Comparison of ENCODE assay signal across 10 cellular contexts in genomic region chr11:12091957-12092558, GRCh38. TPM values are rescaled to one million over a fixed set of nuclear protein-coding genes. Genes with fewer than 3 reads are reported as not detected.
DNase-seq lines count a peak whose midpoint lies in the region; TF ChIP-seq lines count a peak whose summit lies in the region.
"Had no signal": no experiment of that assay in that cellular context is flagged by ENCODE, and none has a peak within 500 bp of the region (broad histone marks: within the 10 kb centered on the region; RNA-seq: fewer than 3 reads in every experiment).

No MANE protein-coding gene starts in this region.

- no peak for TF ChIP-seq CTCF in Loucy (conservative IDR thresholded peaks at IDR 0.05; ENCODE audit: low read length)
- peak; percentile 73 for TF ChIP-seq CTCF in chondrocyte (IDR thresholded peaks at IDR 0.05)

- peak overlapping the region in 5 of 8 donors; percentile 3 to 92 (median 8) for H3K27ac Mint-ChIP-seq in CD8-positive, alpha-beta memory T cell
- H3K27ac Mint-ChIP-seq in chondrocyte (ENCODE audit: unreplicated experiment): peak overlapping the region; percentile 83

- no peaks in the 10 kb centered on the region for H3K9me3 ChIP-seq in CD8-positive, alpha-beta memory T cell (ENCODE audit: low read length)
- no peaks in the 10 kb centered on the region for H3K9me3 ChIP-seq in Loucy (ENCODE audit: insufficient read depth, low read depth, low read length)
- no peaks in the 10 kb centered on the region for H3K9me3 ChIP-seq in muscle layer of duodenum (ENCODE audit: control insufficient read depth in 1 of 2, low read length in 2 of 2)
- H3K9me3 ChIP-seq in effector memory CD4-positive, alpha-beta T cell (ENCODE audit: control insufficient read depth, low read length): no peaks in the 10 kb centered on the region

- no peaks in the 10 kb centered on the region for H3K9me2 ChIP-seq in Loucy (replicated peaks; ENCODE audit: low read depth, low read length)

- H3K4me1 Mint-ChIP-seq in CD8-positive, alpha-beta memory T cell: peaks cover 47 to 53% (median 49%) of the 10 kb centered on the region in 3 donors
- peaks cover 59% of the 10 kb centered on the region for H3K4me1 Mint-ChIP-seq in chondrocyte (ENCODE audit: low read depth)

- H3K9ac ChIP-seq in Loucy (ENCODE audit: low read depth, low read length, poor library complexity, severe bottlenecking): no peak overlapping the region

- H3K36me3 ChIP-seq in CD8-positive, alpha-beta memory T cell (ENCODE audit: insufficient read depth, low read length): no peaks in the 10 kb centered on the region
- no peaks in the 10 kb centered on the region for H3K36me3 ChIP-seq in Loucy (ENCODE audit: insufficient read depth, low read length)
- H3K36me3 ChIP-seq in muscle layer of duodenum (ENCODE audit: control insufficient read depth in 1 of 2, insufficient read depth in 2 of 2, low read length in 2 of 2): no peaks in the 10 kb centered on the region
- H3K36me3 ChIP-seq in effector memory CD4-positive, alpha-beta T cell (ENCODE audit: control insufficient read depth, insufficient read depth, low read length): no peaks in the 10 kb centered on the region

- POLR2A ChIA-PET in CD8-positive, alpha-beta memory T cell (lab: Charles Lee): no interaction called here

- no peaks in the 10 kb centered on the region for H3K9me3 Mint-ChIP-seq in CD8-positive, alpha-beta memory T cell
- no peaks in the 10 kb centered on the region for H3K9me3 Mint-ChIP-seq in chondrocyte (ENCODE audit: low read depth)
- H3K9me3 Mint-ChIP-seq: activated T-cell treated with anti-CD3 and anti-CD28 coated beads, Interleukin-2, amount 50 U/mL, for 4 hours; T-cell had no signal

- H3K79me2 ChIP-seq in Loucy (ENCODE audit: insufficient read depth, low read length): no peaks in the 10 kb centered on the region

- H3K4me3 Mint-ChIP-seq in CD8-positive, alpha-beta memory T cell: peak overlapping the region in 1 of 7 donors; percentile 25
- no peak overlapping the region for H3K4me3 Mint-ChIP-seq in chondrocyte (ENCODE audit: unreplicated experiment)
- H3K4me3 Mint-ChIP-seq: activated T-cell treated with anti-CD3 and anti-CD28 coated beads, Interleukin-2, amount 50 U/mL, for 4 hours; T-cell had no signal

- H3K4me2 ChIP-seq in Loucy (ENCODE audit: low read depth, low read length, poor library complexity, severe bottlenecking): no peak overlapping the region

- no peak overlapping the region for H3K27ac ChIP-seq in CD8-positive, alpha-beta memory T cell (ENCODE audit: low read depth, low read length)
- H3K27ac ChIP-seq in muscle layer of duodenum (ENCODE audit: low read length): peak overlapping the region; percentile 28
- H3K27ac ChIP-seq in effector memory CD4-positive, alpha-beta T cell (ENCODE audit: insufficient read depth, low read length, poor library complexity, severe bottlenecking): no peak overlapping the region

- no peak for DNase-seq in CD8-positive, alpha-beta memory T cell
- no peak for DNase-seq in chondrocyte (ENCODE audit: low spot score)
- no peak for DNase-seq in effector memory CD4-positive, alpha-beta T cell
- no peak for DNase-seq in hippocampal formation (lab: John Stamatoyannopoulos, UW)
- DNase-seq in kidney tubule cell (ENCODE audit: low spot score): no peak
- DNase-seq: activated T-cell treated with anti-CD3 and anti-CD28 coated beads, Interleukin-2, amount 50 U/mL, for 4 hours; NCI-H1048; T-cell had no signal

- no peaks in the 10 kb centered on the region for H3K36me3 Mint-ChIP-seq in CD8-positive, alpha-beta memory T cell
- H3K36me3 Mint-ChIP-seq in chondrocyte (ENCODE audit: low read depth): no peaks in the 10 kb centered on the region
- H3K36me3 Mint-ChIP-seq: T-cell had no signal

- peak overlapping the region; percentile 13 for H2AFZ ChIP-seq in Loucy (ENCODE audit: low read length)

- CTCF ChIA-PET in CD8-positive, alpha-beta memory T cell (lab: Charles Lee): interaction anchor here (1.3 to 3.1 kb wide), 3 partner anchors 11 to 190 kb away, joined by 3 to 12 read pairs (median 5); no protein-coding TSS in a partner anchor

- peaks cover 47% of the 10 kb centered on the region for H3K4me1 ChIP-seq in CD8-positive, alpha-beta memory T cell (ENCODE audit: insufficient read depth, low read length)
- H3K4me1 ChIP-seq in Loucy (ENCODE audit: insufficient read depth, low read length, poor library complexity, severe bottlenecking) (peaks cover 66% of the 10 kb centered on the region), muscle layer of duodenum (ENCODE audit: control insufficient read depth in 1 of 2, insufficient read depth in 2 of 2, low read length in 2 of 2) (peaks cover 17 to 26% of the 10 kb centered on the region in 2 donors)
- peaks cover 26% of the 10 kb centered on the region for H3K4me1 ChIP-seq in effector memory CD4-positive, alpha-beta T cell (ENCODE audit: control insufficient read depth, insufficient read depth, low read length, poor library complexity, severe bottlenecking)

- peaks cover 6% of the 10 kb centered on the region; the same call in 1 of the 2 replicates for H3F3A ChIP-seq in Loucy (ENCODE audit: low read depth)

- no peaks in the 10 kb centered on the region for H3K27me3 ChIP-seq in CD8-positive, alpha-beta memory T cell (ENCODE audit: insufficient read depth, low read length, poor library complexity, severe bottlenecking)
- H3K27me3 ChIP-seq in Loucy (ENCODE audit: insufficient read depth, low read length, poor library complexity, severe bottlenecking) (no peaks in the 10 kb centered on the region), muscle layer of duodenum (ENCODE audit: low read depth, low read length) (no peaks in the 10 kb centered on the region)
- H3K27me3 ChIP-seq in effector memory CD4-positive, alpha-beta T cell (replicated peaks; ENCODE audit: control insufficient read depth, insufficient read depth, low read length, poor library complexity, severe bottlenecking): no peaks in the 10 kb centered on the region

- no peaks in the 10 kb centered on the region for H4K20me1 ChIP-seq in Loucy (ENCODE audit: insufficient read depth, low read length, poor library complexity, severe bottlenecking)

- H3K27me3 Mint-ChIP-seq in CD8-positive, alpha-beta memory T cell: no peaks in the 10 kb centered on the region
- no peaks in the 10 kb centered on the region for H3K27me3 Mint-ChIP-seq in chondrocyte (ENCODE audit: low read depth)
- H3K27me3 Mint-ChIP-seq: T-cell had no signal

- no peak overlapping the region for H3K4me3 ChIP-seq in CD8-positive, alpha-beta memory T cell (ENCODE audit: low read length)
- no peak overlapping the region for H3K4me3 ChIP-seq in Loucy (ENCODE audit: low read length, poor library complexity, severe bottlenecking)
- no peak overlapping the region for H3K4me3 ChIP-seq in muscle layer of duodenum (ENCODE audit: low read depth in 1 of 2, low read length in 2 of 2)
- no peak overlapping the region for H3K4me3 ChIP-seq in effector memory CD4-positive, alpha-beta T cell (ENCODE audit: insufficient read depth, low read depth, low read length, poor library complexity, severe bottlenecking)

RNA-seq across cellular contexts. Expression of gene MICAL2, which starts 18.3 kb away (rescaled TPM):
- 100 to 1,000 TPM; 146 to 147 TPM for total RNA-seq in CD8-positive, alpha-beta memory T cell
- polyA plus RNA-seq in CD8-positive, alpha-beta memory T cell: 32.4 TPM
- total RNA-seq in chondrocyte: 296 to 393 TPM (median 372 TPM) in 3 replicates
